Comparison of ENCODE assay signal across 8 cellular contexts in the genomic region with DNA sequence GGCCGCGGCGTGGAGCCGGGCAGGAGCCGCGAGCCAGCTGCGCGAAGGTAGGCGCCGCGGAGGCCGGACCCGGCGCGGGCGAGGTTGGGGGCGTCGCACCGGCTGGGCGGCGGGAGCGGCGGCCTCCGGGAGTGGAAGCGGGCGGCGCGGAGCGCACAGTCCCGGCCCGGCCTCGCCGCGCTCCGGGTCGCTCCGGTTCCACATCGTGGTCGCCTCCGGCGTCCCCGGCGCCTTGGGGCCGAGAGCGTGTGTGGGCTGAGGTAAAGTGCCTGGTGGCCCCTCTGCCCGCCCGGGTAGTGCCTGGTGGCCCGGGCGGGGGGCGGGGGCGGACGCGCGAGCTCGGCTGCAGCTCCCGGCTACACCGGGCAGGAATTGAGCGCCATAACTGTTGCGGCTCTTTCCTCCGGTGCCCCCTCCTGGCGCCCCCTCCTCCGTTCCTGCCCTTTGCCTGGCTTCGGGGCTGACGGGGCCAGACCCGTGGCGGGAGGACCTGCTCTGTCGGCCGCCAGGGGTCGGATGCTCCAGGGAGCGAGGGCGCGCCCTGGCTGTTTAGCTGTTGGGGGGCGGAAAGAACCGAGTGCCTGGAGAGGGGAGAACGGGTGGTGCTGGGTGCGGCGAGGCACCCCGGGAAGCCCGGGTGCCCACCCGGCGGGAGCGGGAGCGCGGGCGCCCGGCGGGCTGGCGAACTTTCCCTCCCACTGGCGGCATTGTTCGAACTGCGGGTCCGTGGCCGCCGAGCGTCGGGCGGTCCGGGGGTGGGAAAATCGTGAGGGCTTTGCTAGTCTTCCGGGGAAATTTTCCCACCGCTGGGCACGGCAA. TPM values are rescaled to one million over a fixed set of nuclear protein-coding genes. Genes with fewer than 3 reads are reported as not detected.
DNase-seq lines count a peak whose midpoint lies in the region; ATAC-seq, FAIRE-seq and TF ChIP-seq lines count a peak whose summit lies in the region.

No MANE protein-coding gene starts in this region.

- in situ Hi-C loops in Caki2 (cut with HindIII; ENCODE audit: low pct_unique_long_range_greater_than_20kb, low sequenced_read_pairs): no loop called here

- no peak for TF ChIP-seq POLR2A in H54 (IDR thresholded peaks at IDR 0.05; ENCODE audit: low read depth, low read length)

- TF ChIP-seq CTCF in foreskin fibroblast (IDR thresholded peaks at IDR 0.05; ENCODE audit: low read depth, low read length): peak; percentile 48

- peaks cover 7% of the 10 kb centered on the region for H3K4me1 ChIP-seq in neuron (ENCODE audit: insufficient read depth, low read length)

- no peak for FAIRE-seq in H54 (lab: Jason Lieb, UNC)

- ATAC-seq in GM19395 (IDR thresholded peaks at IDR 0.05; ENCODE audit: unreplicated experiment): no peak

- H3K27me3 ChIP-seq in neuron (ENCODE audit: insufficient read depth, low read length): no peaks in the 10 kb centered on the region

- peak overlapping the region; percentile 64 for H3K4me3 ChIP-seq in foreskin fibroblast (ENCODE audit: low read depth in 1 of 2, low read length in 2 of 2)
- H3K4me3 ChIP-seq in neuron (ENCODE audit: low read length): peak overlapping the region; percentile 77

- H3K36me3 ChIP-seq in neuron (ENCODE audit: insufficient read depth, low read length): no peaks in the 10 kb centered on the region

- H3K9me3 ChIP-seq in neuron (ENCODE audit: low read length): no peaks in the 10 kb centered on the region

- DNase-seq in Caki2 (ENCODE audit: low read depth) (peak; percentile 59), H54 (ENCODE audit: insufficient read length, low spot score) (peak; percentile 6), NCI-H460 (ENCODE audit: extremely low read depth, low read depth) (peak; percentile 22), foreskin fibroblast (peak; percentile 29 to 72), amniotic stem cell (lab: John Stamatoyannopoulos, UW) (no peak)
- DNase-seq in activated T-cell treated with anti-CD3 and anti-CD28 coated beads, Interleukin-2, amount 50 U/mL, for 1 hour: peak; percentile 45

- peak overlapping the region; percentile 79 for H2AFZ ChIP-seq in neuron (ENCODE audit: low read depth, low read length)

RNA-seq across cellular contexts. Expression of a gene that starts 0.7 kb away (rescaled TPM):
- 8.5 and 14.5 TPM in 2 replicates for total RNA-seq in Caki2 (2014; rRNA removed; shearing (Covaris generic); ENCODE audit: low replicate concordance)
- 9.6 and 9.8 TPM in 2 replicates for total RNA-seq in NCI-H460 (2014; rRNA removed; shearing (Covaris generic))
- 4.8 and 9.2 TPM in 2 replicates for polyA plus RNA-seq in NCI-H460 (2014; cell fraction: nucleus; rRNA removed)
